In the genomic region with DNA sequence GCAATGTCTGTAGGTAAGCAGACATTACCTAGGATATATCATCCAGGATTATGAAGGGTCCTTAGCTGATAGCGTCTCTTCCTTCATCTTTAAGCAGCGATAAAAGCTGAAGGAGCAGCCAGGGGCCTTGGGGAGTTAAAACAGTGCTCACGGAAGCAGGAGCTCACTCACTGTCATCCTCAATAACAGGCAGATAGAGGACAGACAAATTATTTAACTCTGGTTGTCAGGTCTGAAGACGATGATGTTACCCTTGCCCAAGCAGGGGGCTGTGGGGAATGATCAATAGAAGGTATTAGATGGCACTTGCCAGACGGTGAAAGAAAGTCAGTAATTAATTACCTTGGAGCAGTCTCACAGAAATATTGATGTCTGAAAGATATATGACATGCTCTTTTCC, we compare ENCODE assay signal across 2 cellular contexts.
TF ChIP-seq lines count a peak whose summit lies in the region.

No MANE protein-coding gene starts in this region.

TF ChIP-seq in GM23338, 12 proteins besides CTCF, POLR2A, EP300 and RAD21:
- TF ChIP-seq EZH2phosphoT487 (IDR thresholded peaks at IDR 0.05; ENCODE audit: unreplicated experiment) (no peak), EZH2 (IDR thresholded peaks at IDR 0.05; ENCODE audit: low read depth, unreplicated experiment) (no peak), NANOG (IDR thresholded peaks at IDR 0.05; ENCODE audit: borderline replicate concordance) (no peak), ZNF114 (CRISPR knock-in tag; IDR thresholded peaks at IDR 0.05) (no peak), JUNB (IDR thresholded peaks at IDR 0.05; ENCODE audit: unreplicated experiment) (no peak), REST (IDR thresholded peaks at IDR 0.05; ENCODE audit: unreplicated experiment) (no peak), STAT1 (IDR thresholded peaks at IDR 0.05; ENCODE audit: unreplicated experiment) (no peak), CREB1 (CRISPR knock-in tag; IDR thresholded peaks at IDR 0.05; ENCODE audit: low read depth) (no peak)
- TF ChIP-seq, protein P1, sequence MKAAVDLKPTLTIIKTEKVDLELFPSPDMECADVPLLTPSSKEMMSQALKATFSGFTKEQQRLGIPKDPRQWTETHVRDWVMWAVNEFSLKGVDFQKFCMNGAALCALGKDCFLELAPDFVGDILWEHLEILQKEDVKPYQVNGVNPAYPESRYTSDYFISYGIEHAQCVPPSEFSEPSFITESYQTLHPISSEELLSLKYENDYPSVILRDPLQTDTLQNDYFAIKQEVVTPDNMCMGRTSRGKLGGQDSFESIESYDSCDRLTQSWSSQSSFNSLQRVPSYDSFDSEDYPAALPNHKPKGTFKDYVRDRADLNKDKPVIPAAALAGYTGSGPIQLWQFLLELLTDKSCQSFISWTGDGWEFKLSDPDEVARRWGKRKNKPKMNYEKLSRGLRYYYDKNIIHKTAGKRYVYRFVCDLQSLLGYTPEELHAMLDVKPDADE (IDR thresholded peaks at IDR 0.05) = no peak
- TF ChIP-seq, protein P2, sequence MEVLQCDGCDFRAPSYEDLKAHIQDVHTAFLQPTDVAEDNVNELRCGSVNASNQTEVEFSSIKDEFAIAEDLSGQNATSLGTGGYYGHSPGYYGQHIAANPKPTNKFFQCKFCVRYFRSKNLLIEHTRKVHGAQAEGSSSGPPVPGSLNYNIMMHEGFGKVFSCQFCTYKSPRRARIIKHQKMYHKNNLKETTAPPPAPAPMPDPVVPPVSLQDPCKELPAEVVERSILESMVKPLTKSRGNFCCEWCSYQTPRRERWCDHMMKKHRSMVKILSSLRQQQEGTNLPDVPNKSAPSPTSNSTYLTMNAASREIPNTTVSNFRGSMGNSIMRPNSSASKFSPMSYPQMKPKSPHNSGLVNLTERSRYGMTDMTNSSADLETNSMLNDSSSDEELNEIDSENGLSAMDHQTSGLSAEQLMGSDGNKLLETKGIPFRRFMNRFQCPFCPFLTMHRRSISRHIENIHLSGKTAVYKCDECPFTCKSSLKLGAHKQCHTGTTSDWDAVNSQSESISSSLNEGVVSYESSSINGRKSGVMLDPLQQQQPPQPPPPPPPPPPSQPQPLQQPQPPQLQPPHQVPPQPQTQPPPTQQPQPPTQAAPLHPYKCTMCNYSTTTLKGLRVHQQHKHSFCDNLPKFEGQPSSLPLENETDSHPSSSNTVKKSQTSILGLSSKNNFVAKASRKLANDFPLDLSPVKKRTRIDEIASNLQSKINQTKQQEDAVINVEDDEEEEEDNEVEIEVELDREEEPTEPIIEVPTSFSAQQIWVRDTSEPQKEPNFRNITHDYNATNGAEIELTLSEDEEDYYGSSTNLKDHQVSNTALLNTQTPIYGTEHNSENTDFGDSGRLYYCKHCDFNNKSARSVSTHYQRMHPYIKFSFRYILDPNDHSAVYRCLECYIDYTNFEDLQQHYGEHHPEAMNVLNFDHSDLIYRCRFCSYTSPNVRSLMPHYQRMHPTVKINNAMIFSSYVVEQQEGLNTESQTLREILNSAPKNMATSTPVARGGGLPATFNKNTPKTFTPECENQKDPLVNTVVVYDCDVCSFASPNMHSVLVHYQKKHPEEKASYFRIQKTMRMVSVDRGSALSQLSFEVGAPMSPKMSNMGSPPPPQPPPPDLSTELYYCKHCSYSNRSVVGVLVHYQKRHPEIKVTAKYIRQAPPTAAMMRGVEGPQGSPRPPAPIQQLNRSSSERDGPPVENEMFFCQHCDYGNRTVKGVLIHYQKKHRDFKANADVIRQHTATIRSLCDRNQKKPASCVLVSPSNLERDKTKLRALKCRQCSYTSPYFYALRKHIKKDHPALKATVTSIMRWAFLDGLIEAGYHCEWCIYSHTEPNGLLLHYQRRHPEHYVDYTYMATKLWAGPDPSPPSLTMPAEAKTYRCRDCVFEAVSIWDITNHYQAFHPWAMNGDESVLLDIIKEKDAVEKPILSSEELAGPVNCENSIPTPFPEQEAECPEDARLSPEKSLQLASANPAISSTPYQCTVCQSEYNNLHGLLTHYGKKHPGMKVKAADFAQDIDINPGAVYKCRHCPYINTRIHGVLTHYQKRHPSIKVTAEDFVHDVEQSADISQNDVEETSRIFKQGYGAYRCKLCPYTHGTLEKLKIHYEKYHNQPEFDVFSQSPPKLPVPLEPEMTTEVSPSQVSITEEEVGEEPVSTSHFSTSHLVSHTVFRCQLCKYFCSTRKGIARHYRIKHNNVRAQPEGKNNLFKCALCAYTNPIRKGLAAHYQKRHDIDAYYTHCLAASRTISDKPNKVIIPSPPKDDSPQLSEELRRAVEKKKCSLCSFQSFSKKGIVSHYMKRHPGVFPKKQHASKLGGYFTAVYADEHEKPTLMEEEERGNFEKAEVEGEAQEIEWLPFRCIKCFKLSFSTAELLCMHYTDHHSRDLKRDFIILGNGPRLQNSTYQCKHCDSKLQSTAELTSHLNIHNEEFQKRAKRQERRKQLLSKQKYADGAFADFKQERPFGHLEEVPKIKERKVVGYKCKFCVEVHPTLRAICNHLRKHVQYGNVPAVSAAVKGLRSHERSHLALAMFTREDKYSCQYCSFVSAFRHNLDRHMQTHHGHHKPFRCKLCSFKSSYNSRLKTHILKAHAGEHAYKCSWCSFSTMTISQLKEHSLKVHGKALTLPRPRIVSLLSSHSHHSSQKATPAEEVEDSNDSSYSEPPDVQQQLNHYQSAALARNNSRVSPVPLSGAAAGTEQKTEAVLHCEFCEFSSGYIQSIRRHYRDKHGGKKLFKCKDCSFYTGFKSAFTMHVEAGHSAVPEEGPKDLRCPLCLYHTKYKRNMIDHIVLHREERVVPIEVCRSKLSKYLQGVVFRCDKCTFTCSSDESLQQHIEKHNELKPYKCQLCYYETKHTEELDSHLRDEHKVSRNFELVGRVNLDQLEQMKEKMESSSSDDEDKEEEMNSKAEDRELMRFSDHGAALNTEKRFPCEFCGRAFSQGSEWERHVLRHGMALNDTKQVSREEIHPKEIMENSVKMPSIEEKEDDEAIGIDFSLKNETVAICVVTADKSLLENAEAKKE (CRISPR knock-in tag; IDR thresholded peaks at IDR 0.05) = no peak

TF ChIP-seq in H1, 55 proteins besides CTCF, POLR2A, EP300 and RAD21:
- TF ChIP-seq ASH2L (IDR thresholded peaks at IDR 0.05; ENCODE audit: low read length) (no peak), NRF1 (IDR thresholded peaks at IDR 0.05; ENCODE audit: low read depth, low read length) (no peak)
- TF ChIP-seq, protein P3, sequence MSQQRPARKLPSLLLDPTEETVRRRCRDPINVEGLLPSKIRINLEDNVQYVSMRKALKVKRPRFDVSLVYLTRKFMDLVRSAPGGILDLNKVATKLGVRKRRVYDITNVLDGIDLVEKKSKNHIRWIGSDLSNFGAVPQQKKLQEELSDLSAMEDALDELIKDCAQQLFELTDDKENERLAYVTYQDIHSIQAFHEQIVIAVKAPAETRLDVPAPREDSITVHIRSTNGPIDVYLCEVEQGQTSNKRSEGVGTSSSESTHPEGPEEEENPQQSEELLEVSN (IDR thresholded peaks at IDR 0.05) = no peak
